9 cellular contexts compared by ENCODE assay signal in genomic region chr14:23114669-23115491, GRCh38. TPM values are rescaled to one million over a fixed set of nuclear protein-coding genes. Genes with fewer than 3 reads are reported as not detected.
A peak's percentile ranks its signal among the peaks of the same experiment; 100 is the strongest.
DNase-seq lines count a peak whose midpoint lies in the region; ATAC-seq, FAIRE-seq and TF ChIP-seq lines count a peak whose summit lies in the region.
"Had no signal": no experiment of that assay in that cellular context is flagged by ENCODE, and none has a peak within 500 bp of the region (broad histone marks: within the 10 kb centered on the region; RNA-seq: fewer than 3 reads in every experiment).

No MANE protein-coding gene starts in this region.

- H3K36me3 Mint-ChIP-seq in activated CD4-positive, alpha-beta T cell treated with anti-CD3 and anti-CD28 coated beads, Interleukin-2, amount 10 ng/mL, durations not matched to agents 7 days and 5 days (ENCODE audit: low read depth) = no peaks in the 10 kb centered on the region

- ATAC-seq in GM18907 (IDR thresholded peaks at IDR 0.05; ENCODE audit: unreplicated experiment) (no peak), GM18498 (IDR thresholded peaks at IDR 0.05; ENCODE audit: unreplicated experiment) (no peak), HG03097 (IDR thresholded peaks at IDR 0.05; ENCODE audit: low FRiP score, unreplicated experiment) (no peak)

- POLR2A ChIA-PET in activated CD4-positive, alpha-beta T cell treated with anti-CD3 and anti-CD28 coated beads, Interleukin-2, amount 10 ng/mL, durations not matched to agents 7 days and 5 days (lab: Charles Lee) = no interaction called here

- FAIRE-seq in GM12891 (lab: Jason Lieb, UNC) = no peak

- DNase-seq in A172 (ENCODE audit: low spot score) (peak; percentile 86), GM12891 (ENCODE audit: insufficient read length, low spot score) (no peak), T1000 (lab: John Stamatoyannopoulos, UW) (peak; percentile 69), foreskin melanocyte (peak; percentile 87)
- DNase-seq in activated CD4-positive, alpha-beta T cell treated with anti-CD3 and anti-CD28 coated beads, Interleukin-2, amount 10 ng/mL, durations not matched to agents 7 days and 5 days = no peak
- DNase-seq: T-helper 2 cell had no signal

- H3K4me3 Mint-ChIP-seq in activated CD4-positive, alpha-beta T cell treated with anti-CD3 and anti-CD28 coated beads, Interleukin-2, amount 10 ng/mL, durations not matched to agents 7 days and 5 days = no peak overlapping the region

- CTCF ChIA-PET in activated CD4-positive, alpha-beta T cell treated with anti-CD3 and anti-CD28 coated beads, Interleukin-2, amount 10 ng/mL, durations not matched to agents 7 days and 5 days (lab: Charles Lee) = no interaction called here

- no peak for TF ChIP-seq POLR2A in GM12891 (IDR thresholded peaks at IDR 0.05; ENCODE audit: low read depth, low read length)

- H3K4me1 Mint-ChIP-seq in activated CD4-positive, alpha-beta T cell treated with anti-CD3 and anti-CD28 coated beads, Interleukin-2, amount 10 ng/mL, durations not matched to agents 7 days and 5 days = peaks cover 26% of the 10 kb centered on the region

- H3K27me3 Mint-ChIP-seq in activated CD4-positive, alpha-beta T cell treated with anti-CD3 and anti-CD28 coated beads, Interleukin-2, amount 10 ng/mL, durations not matched to agents 7 days and 5 days = no peaks in the 10 kb centered on the region

- no peak overlapping the region for H3K27ac Mint-ChIP-seq in activated CD4-positive, alpha-beta T cell treated with anti-CD3 and anti-CD28 coated beads, Interleukin-2, amount 10 ng/mL, durations not matched to agents 7 days and 5 days

- H3K9me3 Mint-ChIP-seq in activated CD4-positive, alpha-beta T cell treated with anti-CD3 and anti-CD28 coated beads, Interleukin-2, amount 10 ng/mL, durations not matched to agents 7 days and 5 days = no peaks in the 10 kb centered on the region

TF ChIP-seq in GM12891, 5 proteins besides CTCF, POLR2A, EP300 and RAD21:
- TF ChIP-seq TAF1 (IDR thresholded peaks at IDR 0.05; ENCODE audit: low read depth, low read length) (no peak), SPI1 (IDR thresholded peaks at IDR 0.05; ENCODE audit: low read depth, low read length) (peak; percentile 36), POU2F2 (IDR thresholded peaks at IDR 0.05; ENCODE audit: low read depth, low read length) (no peak), PAX5 (IDR thresholded peaks at IDR 0.05; ENCODE audit: insufficient read depth, low read length, severe bottlenecking) (no peak), POLR2AphosphoS5 (IDR thresholded peaks at IDR 0.05; ENCODE audit: low read depth, low read length) (no peak)
TF ChIP-seq in GM12891: peak in this region for 1.

RNA-seq across cellular contexts. Expression of gene CEBPE, which starts 4.2 kb away (rescaled TPM):
- 0.96 TPM in 1 of 2 replicates, not detected in the other for total RNA-seq in A172 (2014; rRNA removed; shearing (Covaris generic))
- polyA plus RNA-seq in GM12891 (2012; ENCODE audit: low read depth, missing spikeins) = 0.05 TPM
- under 1 TPM; 0.67 to 0.98 TPM for total RNA-seq in activated CD4-positive, alpha-beta T cell treated with anti-CD3 and anti-CD28 coated beads, Interleukin-2, amount 10 ng/mL, durations not matched to agents 7 days and 5 days

RNA-seq across cellular contexts. Expression of gene CIROP, which starts 10.1 kb away (rescaled TPM):
- not detected in 2 replicates for total RNA-seq in A172 (2014; rRNA removed; shearing (Covaris generic))
- not detected for polyA plus RNA-seq in GM12891 (2012; ENCODE audit: low read depth, missing spikeins)
- total RNA-seq in activated CD4-positive, alpha-beta T cell treated with anti-CD3 and anti-CD28 coated beads, Interleukin-2, amount 10 ng/mL, durations not matched to agents 7 days and 5 days = not detected

RNA-seq across cellular contexts. Expression of gene C14orf119, which starts 19.6 kb away (rescaled TPM):
- 23.0 and 34.5 TPM in 2 replicates for total RNA-seq in A172 (2014; rRNA removed; shearing (Covaris generic))
- polyA plus RNA-seq in GM12891 (2012; ENCODE audit: low read depth, missing spikeins) = 31.5 TPM
- 10 to 100 TPM; 48.0 to 48.2 TPM for total RNA-seq in activated CD4-positive, alpha-beta T cell treated with anti-CD3 and anti-CD28 coated beads, Interleukin-2, amount 10 ng/mL, durations not matched to agents 7 days and 5 days

RNA-seq across cellular contexts. Expression of gene ACIN1, which starts 19.9 kb away (rescaled TPM):
- total RNA-seq in A172 (2014; rRNA removed; shearing (Covaris generic)) = 53.6 and 58.8 TPM in 2 replicates
- polyA plus RNA-seq in GM12891 (2012; ENCODE audit: low read depth, missing spikeins) = 77.2 TPM
- total RNA-seq in activated CD4-positive, alpha-beta T cell treated with anti-CD3 and anti-CD28 coated beads, Interleukin-2, amount 10 ng/mL, durations not matched to agents 7 days and 5 days = 100 to 1,000 TPM; 202 to 221 TPM

RNA-seq across cellular contexts. Expression of gene CDH24, which starts 57.6 kb away (rescaled TPM):
- total RNA-seq in A172 (2014; rRNA removed; shearing (Covaris generic)) = 2.8 and 4.0 TPM in 2 replicates
- polyA plus RNA-seq in GM12891 (2012; ENCODE audit: low read depth, missing spikeins) = 1.1 TPM
- total RNA-seq in activated CD4-positive, alpha-beta T cell treated with anti-CD3 and anti-CD28 coated beads, Interleukin-2, amount 10 ng/mL, durations not matched to agents 7 days and 5 days = 1 to 10 TPM; 2.9 to 3.0 TPM

Comparison
In these comparisons a context has a peak if more than half of its experiments do, and no peak if none do; other contexts are left out.
1. DNase-seq: peak in A172 (single experiment), T1000 (single experiment) and foreskin melanocyte (single experiment); none in GM12891 (single experiment) and activated CD4-positive, alpha-beta T cell treated with anti-CD3 and anti-CD28 coated beads, Interleukin-2, amount 10 ng/mL, durations not matched to agents 7 days and 5 days (single experiment).